In the genomic region with DNA sequence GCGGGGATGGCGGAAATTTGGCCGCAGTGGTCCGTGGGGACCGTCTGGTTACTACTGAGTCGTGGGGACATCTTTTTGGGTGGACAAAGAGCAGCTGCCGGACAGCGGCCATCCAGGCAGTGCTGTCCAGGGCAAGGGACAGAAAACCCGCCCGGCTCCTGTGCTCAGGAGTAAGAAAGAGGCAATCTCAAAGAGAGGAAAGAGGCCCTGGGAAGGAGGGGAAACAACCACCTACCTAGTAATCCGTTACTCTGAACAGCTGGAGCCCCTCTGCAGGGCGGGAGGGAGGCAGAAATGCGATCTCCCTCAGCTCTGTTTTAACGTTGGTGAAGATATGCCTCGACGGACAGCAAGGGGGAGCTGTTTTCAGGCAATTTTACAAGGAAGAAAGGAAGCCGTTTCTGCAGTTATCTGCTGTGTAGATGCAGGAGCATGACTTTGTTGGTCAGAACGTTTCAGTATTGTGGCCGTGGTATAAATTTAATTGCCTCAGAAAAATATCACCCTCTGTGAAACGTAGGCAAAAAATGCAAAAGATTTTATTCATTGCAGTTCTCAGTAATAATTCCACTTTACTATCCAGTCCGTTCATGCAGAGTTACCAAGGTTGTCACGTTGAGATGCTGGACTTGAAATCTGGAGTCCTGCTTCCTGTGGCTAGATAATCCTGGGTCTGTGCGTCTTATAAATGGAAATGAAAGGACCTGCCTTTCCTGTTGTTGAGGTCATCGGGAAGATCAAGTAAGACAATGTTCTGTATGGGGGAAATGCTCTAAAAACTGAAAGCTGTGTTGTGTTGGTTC, we compare ENCODE assay signal across 8 cellular contexts. TPM values are rescaled to one million over a fixed set of nuclear protein-coding genes. Genes with fewer than 3 reads are reported as not detected.
A peak's percentile ranks its signal among the peaks of the same experiment; 100 is the strongest.
DNase-seq lines count a peak whose midpoint lies in the region; ATAC-seq, FAIRE-seq and TF ChIP-seq lines count a peak whose summit lies in the region.

No MANE protein-coding gene starts in this region.

- DNase-seq in DMS 273 treated with DMSO at 0.1 percent for 48 hours (lab: John Stamatoyannopoulos, UW) (peak; percentile 14), HK-2 (ENCODE audit: unreplicated experiment) (peak; percentile 21), NT2/D1 (ENCODE audit: low read depth, low spot score) (peak; percentile 80), choroid plexus epithelial cell (ENCODE audit: low read depth) (peak; percentile 75), kidney (peak; percentile 65)

- H3K4me3 ChIP-seq in NT2/D1 (ENCODE audit: insufficient read length, low read depth): peak overlapping the region; percentile 60
- H3K4me3 ChIP-seq in choroid plexus epithelial cell (ENCODE audit: low read depth, low read length): no peak overlapping the region
- peak overlapping the region; percentile 62 to 86 for H3K4me3 ChIP-seq in kidney (ENCODE audit: low read length in 2 of 2)
- H3K4me3 ChIP-seq in stomach smooth muscle (ENCODE audit: low read length in 2 of 2): peak overlapping the region; percentile 51 to 68

- peak; percentile 55 for ATAC-seq in GM19372 (IDR thresholded peaks at IDR 0.05; ENCODE audit: low read depth, unreplicated experiment)
- no peak for ATAC-seq in activated CD4-positive, CD25-positive, alpha-beta regulatory T cell treated with anti-CD3 and anti-CD28 coated beads, Interleukin-2, amount 50 U/mL, for 24 hours

- intact Hi-C loops in kidney (cut with DNase I): no loop called here

- H3K9ac ChIP-seq in NT2/D1 (ENCODE audit: insufficient read length, low read depth): peak overlapping the region; percentile 80
- no peak overlapping the region for H3K9ac ChIP-seq in kidney (ENCODE audit: low read length in 2 of 2)
- H3K9ac ChIP-seq in stomach smooth muscle (ENCODE audit: low read length in 2 of 2): peak overlapping the region in 1 of 2 donors; percentile 6

- no peak for FAIRE-seq in kidney (lab: Jason Lieb, UNC)

- H3K27me3 ChIP-seq in NT2/D1 (ENCODE audit: insufficient read depth, insufficient read length): peaks cover 46% of the 10 kb centered on the region
- peaks cover 29 to 55% of the 10 kb centered on the region in 2 donors for H3K27me3 ChIP-seq in stomach smooth muscle (ENCODE audit: control insufficient read depth in 1 of 2, insufficient read depth in 2 of 2, low read length in 2 of 2)

- peaks cover 6% of the 10 kb centered on the region for H3K4me1 ChIP-seq in NT2/D1 (ENCODE audit: insufficient read depth, insufficient read length)
- H3K4me1 ChIP-seq in kidney (ENCODE audit: control insufficient read depth in 1 of 2, insufficient read depth in 1 of 2, low read depth in 1 of 2, low read length in 2 of 2): peaks cover 0 to 18% of the 10 kb centered on the region in 2 donors
- H3K4me1 ChIP-seq in stomach smooth muscle (ENCODE audit: control insufficient read depth, insufficient read depth, low read length): peaks cover 13% of the 10 kb centered on the region

- H3K9me3 ChIP-seq in NT2/D1 (ENCODE audit: insufficient read depth, low read length) (peaks cover 17% of the 10 kb centered on the region), kidney (ENCODE audit: control insufficient read depth in 1 of 2, low read length in 2 of 2) (no peaks in the 10 kb centered on the region), stomach smooth muscle (ENCODE audit: control insufficient read depth in 2 of 2, low read length in 2 of 2) (no peaks in the 10 kb centered on the region)

- peak overlapping the region in 1 of 2 donors; percentile 3 for H3K27ac ChIP-seq in kidney (ENCODE audit: low read depth in 2 of 2, low read length in 2 of 2)
- H3K27ac ChIP-seq in stomach smooth muscle (ENCODE audit: low read length): no peak overlapping the region

- peak; percentile 92 for TF ChIP-seq CTCF in choroid plexus epithelial cell (conservative IDR thresholded peaks at IDR 0.05; ENCODE audit: low read depth, low read length)
- TF ChIP-seq CTCF in kidney (IDR thresholded peaks at IDR 0.05; ENCODE audit: borderline replicate concordance, extremely low read depth, insufficient read depth): peak; percentile 78

- no peaks in the 10 kb centered on the region for H3K36me3 ChIP-seq in NT2/D1 (ENCODE audit: insufficient read depth, insufficient read length, low read length)
- H3K36me3 ChIP-seq in kidney (ENCODE audit: control insufficient read depth in 1 of 2, insufficient read depth in 2 of 2, low read length in 2 of 2): no peaks in the 10 kb centered on the region
- H3K36me3 ChIP-seq in stomach smooth muscle (ENCODE audit: control insufficient read depth in 2 of 2, insufficient read depth in 2 of 2, low read length in 2 of 2): no peaks in the 10 kb centered on the region

RNA-seq across cellular contexts. Expression of gene AVPR1A, which starts 1.1 kb away (rescaled TPM):
- total RNA-seq in kidney: 5.4 TPM
- polyA plus RNA-seq in kidney (ENCODE audit: insufficient read depth, low read depth, low replicate concordance): 4.5 TPM

Comparison
In these comparisons a context has a peak if more than half of its experiments do, and no peak if none do; other contexts are left out.
1. DNase-seq: peak in every context shown above with its lines; median percentile 80 in NT2/D1; 75 in choroid plexus epithelial cell; 65 in kidney; 21 in HK-2; 14 in DMS 273 treated with DMSO at 0.1 percent for 48 hours.